ENCODE assay signal across 7 cellular contexts in genomic region chr1:99811747-99812146, GRCh38.
"Had no signal": no experiment of that assay in that cellular context is flagged by ENCODE, and none has a peak within 500 bp of the region (broad histone marks: within the 10 kb centered on the region; RNA-seq: fewer than 3 reads in every experiment).

No MANE protein-coding gene starts in this region.

- DNase-seq: H9, HCEC 1CT, KG1 had no signal

- H3K4me2 ChIP-seq: GM23338 had no signal

- H3K4me3 ChIP-seq: GM23338 had no signal

- H3K27ac ChIP-seq: HL-60 had no signal

- H2AFZ ChIP-seq: GM23338 had no signal

- ATAC-seq: GM23338 had no signal

- FAIRE-seq: H1, H54 had no signal
